In the genomic region with DNA sequence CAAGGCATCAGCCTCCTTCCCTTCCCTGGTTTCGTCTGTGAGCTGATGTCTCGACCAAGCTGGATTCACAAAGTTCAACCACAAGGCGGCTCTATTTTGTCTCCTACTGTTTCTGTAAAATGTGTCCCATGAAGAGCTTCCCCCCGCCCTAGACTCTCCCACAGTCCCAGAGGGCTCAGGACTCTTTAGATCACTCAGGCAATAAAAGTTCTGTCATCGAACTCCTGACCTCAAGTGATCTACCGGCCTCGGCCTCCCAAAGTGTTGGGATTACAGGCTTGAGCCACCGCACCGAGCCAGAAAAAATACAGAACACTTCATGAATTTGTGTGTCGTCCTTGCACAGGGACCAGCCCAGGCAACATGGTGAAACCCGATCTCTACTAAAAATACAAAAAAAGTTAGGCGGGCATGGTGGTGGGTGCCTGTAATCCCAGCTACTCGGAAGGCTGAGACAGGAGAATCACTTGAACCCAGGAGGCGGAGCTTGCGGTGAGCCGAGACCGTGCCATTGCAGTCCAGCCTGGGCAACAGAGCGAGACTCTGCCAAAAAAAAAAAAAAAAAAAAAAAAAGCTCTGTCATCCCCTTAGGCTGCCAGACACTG, we compare ENCODE assay signal across 31 cellular contexts.
DNase-seq lines count a peak whose midpoint lies in the region; ATAC-seq and TF ChIP-seq lines count a peak whose summit lies in the region.
"Had no signal": no experiment of that assay in that cellular context is flagged by ENCODE, and none has a peak within 500 bp of the region (broad histone marks: within the 10 kb centered on the region; RNA-seq: fewer than 3 reads in every experiment).

No MANE protein-coding gene starts in this region.

- H3K36me3 ChIP-seq in mesendoderm (ENCODE audit: control insufficient read depth, insufficient read depth, low read length) (no peaks in the 10 kb centered on the region), right lobe of liver (no peaks in the 10 kb centered on the region), suprapubic skin (no peaks in the 10 kb centered on the region)
- H3K36me3 ChIP-seq: cardiac muscle cell, upper lobe of left lung had no signal

- H2BK15ac ChIP-seq in mesendoderm (replicated peaks; ENCODE audit: low read depth), result no peak overlapping the region

- no peak overlapping the region for H3K4me2 ChIP-seq in mesendoderm (ENCODE audit: low read length)
- H3K4me2 ChIP-seq: A549 had no signal

- H3K23ac ChIP-seq in mesendoderm (ENCODE audit: low read length), result no peak overlapping the region

- WGBS in mesendoderm (ENCODE audit: extremely low coverage, insufficient coverage, low lambda C conversion rate), result no CpG with 5 or more reads among the region's 18 CpGs
- 67% methylated on average over 11 of the region's 18 CpGs for WGBS in right lobe of liver (ENCODE audit: insufficient coverage, low coverage, low lambda C conversion rate, missing lambda C conversion rate)
- WGBS in suprapubic skin, result 85% methylated on average over 13 of the region's 18 CpGs

- H3K27ac ChIP-seq in VCaP (no peak overlapping the region), mesendoderm (ENCODE audit: low read depth, low read length) (no peak overlapping the region), right lobe of liver (no peak overlapping the region), suprapubic skin (no peak overlapping the region)
- H3K27ac ChIP-seq: A549, cardiac muscle cell, HL-60, upper lobe of left lung had no signal

- H2BK5ac ChIP-seq in mesendoderm (ENCODE audit: low read length), result no peak overlapping the region

- DNase-seq in activated effector memory CD4-positive, alpha-beta T cell treated with anti-CD3 and anti-CD28 coated beads, Interleukin-2, amount 50 U/mL, for 16 hours, result peak; percentile 13
- no peak for DNase-seq in activated effector memory CD4-positive, alpha-beta T cell treated with Interleukin-2 at 50 U/mL for 16 hours
- peak; percentile 50 for DNase-seq in mesendoderm
- no peak for DNase-seq in right lobe of liver
- DNase-seq in GM20000 (ENCODE audit: low spot score), result no peak
- DNase-seq in suprapubic skin (ENCODE audit: low spot score in 2 of 2), result no peak
- DNase-seq in cortex of kidney (lab: John Stamatoyannopoulos, UW), result no peak
- DNase-seq: activated naive CD4-positive, alpha-beta T cell; activated naive CD8-positive, alpha-beta T cell treated with anti-CD3 and anti-CD28 coated beads, Interleukin-2, amount 50 U/mL, for 24 hours; activated T-cell treated with anti-CD3 and anti-CD28 coated beads, Interleukin-2, amount 50 U/mL, for 4 hours; CD4-positive, alpha-beta memory T cell; DND-41; effector memory CD8-positive, alpha-beta T cell; GOT3; islet precursor cell; KBM-7; left ventricle myocardium superior; midbrain; naive B cell; NCI-H1092 treated with DMSO at 0.1 percent for 48 hours; NCI-H187 treated with DMSO at 0.1 percent for 48 hours; NCI-H510A treated with DMSO at 0.1 percent for 48 hours; substantia nigra; T-helper 17 cell; upper lobe of left lung had no signal

- H3K27me3 ChIP-seq in mesendoderm (ENCODE audit: insufficient read depth, low read length, poor library complexity), result no peaks in the 10 kb centered on the region
- no peaks in the 10 kb centered on the region for H3K27me3 ChIP-seq in right lobe of liver
- peaks cover 18% of the 10 kb centered on the region for H3K27me3 ChIP-seq in suprapubic skin
- H3K27me3 ChIP-seq: upper lobe of left lung had no signal

- H3K4me1 ChIP-seq in mesendoderm (ENCODE audit: control insufficient read depth, low read depth, low read length), result no peaks in the 10 kb centered on the region
- H3K4me1 ChIP-seq in right lobe of liver, result peaks cover 0 to 6% (median 0%) of the 10 kb centered on the region in 4 donors
- no peaks in the 10 kb centered on the region for H3K4me1 ChIP-seq in suprapubic skin
- H3K4me1 ChIP-seq: upper lobe of left lung had no signal

- no peak overlapping the region for H3K4ac ChIP-seq in mesendoderm (ENCODE audit: low read depth, low read length)

- H4K5ac ChIP-seq in mesendoderm (ENCODE audit: low read length), result no peak overlapping the region

- H3K9ac ChIP-seq in mesendoderm (ENCODE audit: low read length), result no peak overlapping the region

- no peak overlapping the region for H4K8ac ChIP-seq in mesendoderm (ENCODE audit: low read depth, low read length)

- no peak overlapping the region for H3K4me3 ChIP-seq in mesendoderm (ENCODE audit: low read length)
- no peak overlapping the region for H3K4me3 ChIP-seq in right lobe of liver
- H3K4me3 ChIP-seq in suprapubic skin, result no peak overlapping the region
- H3K4me3 ChIP-seq: A549, cardiac muscle cell, upper lobe of left lung had no signal

- no peak overlapping the region for H2AK5ac ChIP-seq in mesendoderm (ENCODE audit: low read length)

- TF ChIP-seq EP300 in suprapubic skin (IDR thresholded peaks at IDR 0.05), result no peak

- ATAC-seq in right lobe of liver, result no peak
- ATAC-seq: A549; activated CD4-positive, CD25-positive, alpha-beta regulatory T cell treated with anti-CD3 and anti-CD28 coated beads, Interleukin-2, amount 50 U/mL, for 24 hours; activated naive CD8-positive, alpha-beta T cell treated with anti-CD3 and anti-CD28 coated beads, Interleukin-2, amount 50 U/mL, for 24 hours; activated T-cell treated with anti-CD3 and anti-CD28 coated beads, Interleukin-2, amount 50 U/mL, for 4 hours; effector memory CD8-positive, alpha-beta T cell; left ventricle myocardium superior; stimulated activated memory B cell treated with anti-CD40 and anti-IgM and Interleukin-4, amounts not matched to agents 10 μg/mL and 1 μg/mL and 100 μg/mL, for 72 hours; T-helper 17 cell had no signal

- no peaks in the 10 kb centered on the region for H3K79me1 ChIP-seq in mesendoderm (ENCODE audit: low read length)

- peak; percentile 20; the same call in 1 of the 2 replicates for TF ChIP-seq CTCF in VCaP (conservative IDR thresholded peaks at IDR 0.05)
- TF ChIP-seq CTCF in right lobe of liver (IDR thresholded peaks at IDR 0.05), result no peak
- TF ChIP-seq CTCF in GM20000 (IDR thresholded peaks at IDR 0.05; ENCODE audit: extremely low read depth, missing control alignments), result no peak
- no peak for TF ChIP-seq CTCF in suprapubic skin (IDR thresholded peaks at IDR 0.05)

- no peaks in the 10 kb centered on the region for H3K79me2 ChIP-seq in mesendoderm (ENCODE audit: control insufficient read depth, insufficient read depth, low read length)

- TF ChIP-seq POLR2A in right lobe of liver (IDR thresholded peaks at IDR 0.05), result no peak
- TF ChIP-seq POLR2A in suprapubic skin (IDR thresholded peaks at IDR 0.05), result no peak

- H3K18ac ChIP-seq in mesendoderm (ENCODE audit: low read length), result no peak overlapping the region

- intact Hi-C loops in right lobe of liver (cut with DNase I), result no loop called here

- H3K56ac ChIP-seq in mesendoderm (ENCODE audit: low read length), result no peak overlapping the region

- no peak overlapping the region for H2BK120ac ChIP-seq in mesendoderm (ENCODE audit: low read depth, low read length)

- no peaks in the 10 kb centered on the region for H3K9me3 ChIP-seq in right lobe of liver
- no peaks in the 10 kb centered on the region for H3K9me3 ChIP-seq in suprapubic skin
- H3K9me3 ChIP-seq: A549, upper lobe of left lung had no signal

Comparison
In these comparisons a context has a peak if more than half of its experiments do, and no peak if none do; other contexts are left out.
1. DNase-seq: peak in activated effector memory CD4-positive, alpha-beta T cell treated with anti-CD3 and anti-CD28 coated beads, Interleukin-2, amount 50 U/mL, for 16 hours (single experiment) and mesendoderm (single experiment); none in activated effector memory CD4-positive, alpha-beta T cell treated with Interleukin-2 at 50 U/mL for 16 hours (single experiment), right lobe of liver (0 of 3), GM20000 (single experiment), suprapubic skin (0 of 2) and cortex of kidney (single experiment).